ENCODE assay signal across 20 cellular contexts in the genomic region with DNA sequence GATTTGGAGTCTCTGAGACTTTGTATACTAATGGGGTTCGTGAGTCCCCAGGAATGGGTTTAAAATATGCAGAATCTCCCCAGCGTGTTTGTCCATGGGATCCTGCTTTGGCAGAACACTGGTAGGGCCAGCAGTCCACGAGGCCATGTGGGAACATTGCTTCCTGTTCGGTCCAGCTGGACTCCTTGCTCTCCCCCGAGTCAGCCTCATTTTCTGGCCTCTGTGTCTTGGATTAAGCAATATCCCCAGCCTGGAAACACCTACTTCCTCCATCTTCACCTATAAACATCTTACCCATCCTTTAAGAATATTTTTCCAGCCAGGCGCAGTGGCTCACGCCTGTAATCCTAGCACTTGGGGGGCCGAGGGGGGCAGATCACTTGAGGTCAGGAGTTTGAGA.
"Had no signal": no experiment of that assay in that cellular context is flagged by ENCODE, and none has a peak within 500 bp of the region (broad histone marks: within the 10 kb centered on the region; RNA-seq: fewer than 3 reads in every experiment).

No MANE protein-coding gene starts in this region.

- H3K27ac Mint-ChIP-seq: activated CD4-positive, alpha-beta T cell treated with anti-CD3 and anti-CD28 coated beads, Interleukin-2, amount 10 ng/mL, durations not matched to agents 24 days and 14 days; activated CD8-positive, alpha-beta T cell treated with anti-CD3 and anti-CD28 coated beads for 36 hours; activated naive CD8-positive, alpha-beta T cell treated with anti-CD3 and anti-CD28 coated beads, Interleukin-2, amount 10 ng/mL, durations not matched to agents 7 days and 5 days; activated T-helper 17 cell treated with anti-CD3 and anti-CD28 coated beads, Interleukin-2, amount 50 U/mL, for 72 hours; endodermal cell; naive thymus-derived CD8-positive, alpha-beta T cell had no signal

- H3K9me3 Mint-ChIP-seq: activated CD4-positive, alpha-beta T cell treated with anti-CD3 and anti-CD28 coated beads, Interleukin-2, amount 10 ng/mL, durations not matched to agents 24 days and 14 days; activated CD8-positive, alpha-beta T cell treated with anti-CD3 and anti-CD28 coated beads for 36 hours; activated T-helper 17 cell treated with anti-CD3 and anti-CD28 coated beads, Interleukin-2, amount 50 U/mL, for 72 hours; central memory CD8-positive, alpha-beta T cell; endodermal cell had no signal

- H3K4me3 Mint-ChIP-seq: activated CD4-positive, alpha-beta T cell treated with anti-CD3 and anti-CD28 coated beads, Interleukin-2, amount 10 ng/mL, durations not matched to agents 24 days and 14 days; activated CD8-positive, alpha-beta T cell treated with anti-CD3 and anti-CD28 coated beads for 36 hours; activated naive CD8-positive, alpha-beta T cell treated with anti-CD3 and anti-CD28 coated beads, Interleukin-2, amount 10 ng/mL, durations not matched to agents 7 days and 5 days; activated T-helper 17 cell treated with anti-CD3 and anti-CD28 coated beads, Interleukin-2, amount 50 U/mL, for 72 hours; central memory CD8-positive, alpha-beta T cell; endodermal cell; naive thymus-derived CD8-positive, alpha-beta T cell had no signal

- H3K4me1 ChIP-seq: colonic mucosa had no signal

- H3K4me1 Mint-ChIP-seq: activated CD4-positive, alpha-beta T cell treated with anti-CD3 and anti-CD28 coated beads, Interleukin-2, amount 10 ng/mL, durations not matched to agents 24 days and 14 days; activated naive CD8-positive, alpha-beta T cell treated with anti-CD3 and anti-CD28 coated beads, Interleukin-2, amount 10 ng/mL, durations not matched to agents 7 days and 5 days; activated T-helper 17 cell treated with anti-CD3 and anti-CD28 coated beads, Interleukin-2, amount 50 U/mL, for 72 hours; central memory CD8-positive, alpha-beta T cell had no signal

- ATAC-seq: activated CD8-positive, alpha-beta T cell treated with anti-CD3 and anti-CD28 coated beads for 36 hours; activated T-helper 17 cell treated with anti-CD3 and anti-CD28 coated beads, Interleukin-2, amount 50 U/mL, for 72 hours; lower lobe of right lung; naive thymus-derived CD8-positive, alpha-beta T cell had no signal

- H3K36me3 ChIP-seq: colonic mucosa, lower lobe of right lung, neutrophil, stomach, upper lobe of left lung had no signal

- H3K27me3 ChIP-seq: brain microvascular endothelial cell, colonic mucosa, neutrophil, stomach, upper lobe of left lung had no signal

- DNase-seq: activated CD4-positive, alpha-beta T cell treated with anti-CD3 and anti-CD28 coated beads, Interleukin-2, amount 10 ng/mL, durations not matched to agents 24 days and 14 days; activated CD8-positive, alpha-beta T cell treated with anti-CD3 and anti-CD28 coated beads for 36 hours; activated naive CD4-positive, alpha-beta T cell treated with Interleukin-2 at 50 U/mL for 16 hours; activated naive CD8-positive, alpha-beta T cell treated with anti-CD3 and anti-CD28 coated beads, Interleukin-2, amount 10 ng/mL, durations not matched to agents 7 days and 5 days; activated T-cell treated with anti-CD3 and anti-CD28 coated beads, Interleukin-2, amount 50 U/mL, for 1 hour; amygdala; brain microvascular endothelial cell; colonic mucosa; endodermal cell; lower lobe of right lung; naive thymus-derived CD8-positive, alpha-beta T cell; stimulated activated CD4-positive, alpha-beta T cell treated with anti-CD3 and anti-CD28 coated beads, Interleukin-4, amount 100 ng/mL, for 1 hour; stomach; T1000; upper lobe of left lung had no signal

- H3K4me3 ChIP-seq: colonic mucosa, hepatocyte, lower lobe of right lung, smooth muscle cell, stomach, upper lobe of left lung had no signal

- H3K9me3 ChIP-seq: colonic mucosa, lower lobe of right lung, neutrophil, stomach, upper lobe of left lung had no signal

- H3K27ac ChIP-seq: brain microvascular endothelial cell, colonic mucosa, hepatocyte, lower lobe of right lung, neutrophil, upper lobe of left lung had no signal
